ENCODE assay signal across 6 cellular contexts in the genomic region with DNA sequence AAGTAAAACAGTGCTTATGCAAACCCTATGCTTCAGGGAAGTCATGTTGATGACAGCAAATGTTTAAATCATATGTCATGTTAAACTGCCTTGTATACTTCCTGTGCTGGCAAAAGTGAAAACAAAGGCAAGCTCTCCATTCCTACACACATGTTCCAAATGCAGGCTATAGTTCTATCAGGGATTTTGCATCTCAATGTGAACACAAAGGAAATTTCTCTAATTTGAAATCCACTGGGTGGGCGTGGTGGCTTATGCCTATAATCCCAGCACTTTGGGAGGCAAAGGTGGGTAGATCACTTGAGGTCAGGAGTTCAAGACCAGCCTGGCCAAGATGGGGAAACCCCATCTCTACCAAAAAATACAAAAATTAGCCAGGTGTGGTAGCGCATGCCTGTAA. TPM values are rescaled to one million over a fixed set of nuclear protein-coding genes. Genes with fewer than 3 reads are reported as not detected.
DNase-seq lines count a peak whose midpoint lies in the region; ATAC-seq, FAIRE-seq and TF ChIP-seq lines count a peak whose summit lies in the region.
"Not testable (repeated sequence)": the region's sequence is repeated elsewhere in the genome, so short reads cannot be mapped to it uniquely, and the experiment has no call there.

No MANE protein-coding gene starts in this region.

- H3K4me1 ChIP-seq in HAP-1; GM12878 (ENCODE audit: control insufficient read depth, insufficient read depth, low read length): not testable (repeated sequence)

- not testable (repeated sequence) for FAIRE-seq in GM12878 (lab: Jason Lieb, UNC)

- not testable (repeated sequence) for H3K9ac ChIP-seq in GM12878 (ENCODE audit: control insufficient read depth, insufficient read depth, low read length)

- not testable (repeated sequence) for TF ChIP-seq EP300 in GM12878 (IDR thresholded peaks at IDR 0.05; ENCODE audit: borderline replicate concordance in 1 of 2, control insufficient read depth in 1 of 2, low read depth in 2 of 2, low read length in 2 of 2)

- not testable (repeated sequence) for H3K27me3 ChIP-seq in HAP-1 (ENCODE audit: low read depth); GM12878 (replicated peaks in 1 of 2; ENCODE audit: control insufficient read depth in 2 of 2, insufficient read depth in 2 of 2, low read length in 1 of 2)

- H3K4me1 Mint-ChIP-seq in T-helper 2 cell treated with Interferon-gamma antibody and Interleukin-4, amounts not matched to agents 5 μg/mL and 100 μg/mL, for 36 hours (ENCODE audit: low read depth): peaks cover 13% of the 10 kb centered on the region
- peaks cover 12% of the 10 kb centered on the region for H3K4me1 Mint-ChIP-seq in activated CD4-positive, alpha-beta memory T cell treated with anti-CD3 and anti-CD28 coated beads, Interleukin-2, amount 10 ng/mL, durations not matched to agents 7 days and 5 days
- H3K4me1 Mint-ChIP-seq in activated T-helper 1 cell treated with anti-CD3 and anti-CD28 coated beads, Interleukin-12 subunit alpha, Interleukin-12 subunit beta, Interleukin-2, Interleukin-4 antibody, amounts not matched to agents 30 ng/mL and 10 ng/mL and 1 ng/mL, durations not matched to agents 14 hours and 24 hours and 36 hours (ENCODE audit: low read depth): peaks cover 12% of the 10 kb centered on the region
- H3K4me1 Mint-ChIP-seq in nephron progenitor cell: peaks cover 13% of the 10 kb centered on the region

- H3K9me3 Mint-ChIP-seq in T-helper 2 cell treated with Interferon-gamma antibody and Interleukin-4, amounts not matched to agents 5 μg/mL and 100 μg/mL, for 36 hours; activated CD4-positive, alpha-beta memory T cell treated with anti-CD3 and anti-CD28 coated beads, Interleukin-2, amount 10 ng/mL, durations not matched to agents 7 days and 5 days; activated T-helper 1 cell treated with anti-CD3 and anti-CD28 coated beads, Interleukin-12 subunit alpha, Interleukin-12 subunit beta, Interleukin-2, Interleukin-4 antibody, amounts not matched to agents 30 ng/mL and 10 ng/mL and 1 ng/mL, durations not matched to agents 14 hours and 24 hours and 36 hours; nephron progenitor cell: not testable (repeated sequence)

- not testable (repeated sequence) for H3K9me3 ChIP-seq in HAP-1; GM12878 (replicated peaks; ENCODE audit: control insufficient read depth, insufficient read depth, low read length)

- POLR2A ChIA-PET in activated CD4-positive, alpha-beta memory T cell treated with anti-CD3 and anti-CD28 coated beads, Interleukin-2, amount 10 ng/mL, durations not matched to agents 7 days and 5 days (lab: Charles Lee): interaction anchor here (1.3 to 2.7 kb wide), 4 partner anchors 8 to 25 kb away, joined by 3 to 26 read pairs (median 4); partner anchors contain the start of gene UNK
- POLR2A ChIA-PET in GM12878 (lab: Charles Lee): interaction anchor here (0.7 to 2.2 kb wide), 7 partner anchors 10 to 189 kb away, joined by 3 to 11 read pairs (median 4); partner anchors contain the start of gene WBP2

- not testable (repeated sequence) for H3K27me3 Mint-ChIP-seq in T-helper 2 cell treated with Interferon-gamma antibody and Interleukin-4, amounts not matched to agents 5 μg/mL and 100 μg/mL, for 36 hours (ENCODE audit: low read depth); activated CD4-positive, alpha-beta memory T cell treated with anti-CD3 and anti-CD28 coated beads, Interleukin-2, amount 10 ng/mL, durations not matched to agents 7 days and 5 days; activated T-helper 1 cell treated with anti-CD3 and anti-CD28 coated beads, Interleukin-12 subunit alpha, Interleukin-12 subunit beta, Interleukin-2, Interleukin-4 antibody, amounts not matched to agents 30 ng/mL and 10 ng/mL and 1 ng/mL, durations not matched to agents 14 hours and 24 hours and 36 hours (ENCODE audit: insufficient read depth); nephron progenitor cell (ENCODE audit: low read depth, poor library complexity)

- not testable (repeated sequence) for H4K20me1 ChIP-seq in GM12878 (ENCODE audit: control insufficient read depth, insufficient read depth)

- H3K4me3 ChIP-seq in HAP-1, GM12878: not testable (repeated sequence)

- peak; percentile 58 to 66 for DNase-seq in HAP-1 (ENCODE audit: low spot score in 2 of 2)
- not testable (repeated sequence) for DNase-seq in T-helper 2 cell treated with Interferon-gamma antibody and Interleukin-4, amounts not matched to agents 5 μg/mL and 100 μg/mL, for 36 hours (ENCODE audit: low spot score); activated CD4-positive, alpha-beta memory T cell treated with anti-CD3 and anti-CD28 coated beads, Interleukin-2, amount 10 ng/mL, durations not matched to agents 7 days and 5 days; activated T-helper 1 cell treated with anti-CD3 and anti-CD28 coated beads, Interleukin-12 subunit alpha, Interleukin-12 subunit beta, Interleukin-2, Interleukin-4 antibody, amounts not matched to agents 30 ng/mL and 10 ng/mL and 1 ng/mL, durations not matched to agents 14 hours and 24 hours and 36 hours (ENCODE audit: low spot score); GM12878 (ENCODE audit: low read depth, low spot score); nephron progenitor cell

- H3K36me3 Mint-ChIP-seq in T-helper 2 cell treated with Interferon-gamma antibody and Interleukin-4, amounts not matched to agents 5 μg/mL and 100 μg/mL, for 36 hours (ENCODE audit: low read depth); activated T-helper 1 cell treated with anti-CD3 and anti-CD28 coated beads, Interleukin-12 subunit alpha, Interleukin-12 subunit beta, Interleukin-2, Interleukin-4 antibody, amounts not matched to agents 30 ng/mL and 10 ng/mL and 1 ng/mL, durations not matched to agents 14 hours and 24 hours and 36 hours (ENCODE audit: low read depth): not testable (repeated sequence)
- H3K36me3 Mint-ChIP-seq in activated CD4-positive, alpha-beta memory T cell treated with anti-CD3 and anti-CD28 coated beads, Interleukin-2, amount 10 ng/mL, durations not matched to agents 7 days and 5 days (ENCODE audit: low read depth): peaks cover 11% of the 10 kb centered on the region
- peaks cover 36% of the 10 kb centered on the region for H3K36me3 Mint-ChIP-seq in nephron progenitor cell (ENCODE audit: low read depth)

- in situ Hi-C loops in HAP-1 (cut with MboI; ENCODE audit: low sequenced_read_pairs); GM12878 (cut with MboI): not testable (repeated sequence)

- BruUV-seq in GM12878 (replicated peaks; lab: Mats Ljungman, UMichigan): TSS peak; percentile 42

- not testable (repeated sequence) for H2AFZ ChIP-seq in GM12878 (ENCODE audit: control insufficient read depth, low read depth, low read length)

- not testable (repeated sequence) for H3K4me2 ChIP-seq in GM12878 (ENCODE audit: control insufficient read depth, insufficient read depth)

- intact Hi-C loops in activated T-helper 1 cell treated with anti-CD3 and anti-CD28 coated beads, Interleukin-12 subunit alpha, Interleukin-12 subunit beta, Interleukin-2, Interleukin-4 antibody, amounts not matched to agents 30 ng/mL and 10 ng/mL and 1 ng/mL, durations not matched to agents 14 hours and 24 hours and 36 hours (cut with micrococcal nuclease): loop anchor here (2.0 kb wide), 1 partner anchor 17 kb away; no protein-coding TSS in a partner anchor
- intact Hi-C loops in GM12878 (cut with micrococcal nuclease; ENCODE audit: unreplicated experiment): not testable (repeated sequence)

- H3K4me3 Mint-ChIP-seq in T-helper 2 cell treated with Interferon-gamma antibody and Interleukin-4, amounts not matched to agents 5 μg/mL and 100 μg/mL, for 36 hours; activated CD4-positive, alpha-beta memory T cell treated with anti-CD3 and anti-CD28 coated beads, Interleukin-2, amount 10 ng/mL, durations not matched to agents 7 days and 5 days; activated T-helper 1 cell treated with anti-CD3 and anti-CD28 coated beads, Interleukin-12 subunit alpha, Interleukin-12 subunit beta, Interleukin-2, Interleukin-4 antibody, amounts not matched to agents 30 ng/mL and 10 ng/mL and 1 ng/mL, durations not matched to agents 14 hours and 24 hours and 36 hours; nephron progenitor cell: not testable (repeated sequence)

- RAD21 ChIA-PET in GM12878 (lab: Charles Lee; ENCODE audit: unreplicated experiment): interaction anchor here (0.7 to 0.8 kb wide), 2 partner anchors 51 to 55 kb away, joined by 3 read pairs; partner anchors contain the start of gene WBP2

- not testable (repeated sequence) for TF ChIP-seq RAD21 in GM12878 (IDR thresholded peaks at IDR 0.05; ENCODE audit: insufficient read depth, low read depth, low read length)

- 66% methylated on average over 2 of the region's 2 CpGs for WGBS in GM12878 (ENCODE audit: insufficient coverage, insufficient replicate concordance, low lambda C conversion rate, missing lambda C conversion rate)

- CTCF ChIA-PET in activated CD4-positive, alpha-beta memory T cell treated with anti-CD3 and anti-CD28 coated beads, Interleukin-2, amount 10 ng/mL, durations not matched to agents 7 days and 5 days (lab: Charles Lee): interaction anchor here (0.6 to 1.4 kb wide), 6 partner anchors 21 to 574 kb away, joined by 3 to 5 read pairs (median 3); partner anchors contain the start of gene UNC13D
- CTCF ChIA-PET in GM12878 (lab: Yijun Ruan, JAX): interaction anchor here (0.8 to 4.1 kb wide), 5 partner anchors 14 to 51 kb away, joined by 3 to 20 read pairs (median 3); partner anchors contain the start of gene WBP2

- H3K36me3 ChIP-seq in HAP-1 (replicated peaks): peaks cover 21% of the 10 kb centered on the region
- H3K36me3 ChIP-seq in GM12878 (ENCODE audit: control insufficient read depth in 2 of 2, insufficient read depth in 2 of 2, low read length in 1 of 2): not testable (repeated sequence)

- not testable (repeated sequence) for ATAC-seq in GM12878

- TF ChIP-seq POLR2A in GM12878 (IDR thresholded peaks at IDR 0.05; ENCODE audit: low read depth, low read length): not testable (repeated sequence)

- peak overlapping the region; percentile 31 for H3K27ac Mint-ChIP-seq in T-helper 2 cell treated with Interferon-gamma antibody and Interleukin-4, amounts not matched to agents 5 μg/mL and 100 μg/mL, for 36 hours
- H3K27ac Mint-ChIP-seq in activated CD4-positive, alpha-beta memory T cell treated with anti-CD3 and anti-CD28 coated beads, Interleukin-2, amount 10 ng/mL, durations not matched to agents 7 days and 5 days: peak overlapping the region; percentile 24
- peak overlapping the region; percentile 23 for H3K27ac Mint-ChIP-seq in activated T-helper 1 cell treated with anti-CD3 and anti-CD28 coated beads, Interleukin-12 subunit alpha, Interleukin-12 subunit beta, Interleukin-2, Interleukin-4 antibody, amounts not matched to agents 30 ng/mL and 10 ng/mL and 1 ng/mL, durations not matched to agents 14 hours and 24 hours and 36 hours
- H3K27ac Mint-ChIP-seq in nephron progenitor cell: peak overlapping the region; percentile 29

- SMC1A ChIA-PET in GM12878 (lab: Charles Lee; ENCODE audit: uncharacterized antibody, unreplicated experiment): interaction anchor here (1.6 to 2.6 kb wide), 2 partner anchors 11 to 24 kb away, joined by 5 to 7 read pairs; a partner anchor contains a TSS

- H3K27ac ChIP-seq in GM12878 (ENCODE audit: control insufficient read depth, insufficient read depth): not testable (repeated sequence)

- TF ChIP-seq CTCF in GM12878 (IDR thresholded peaks at IDR 0.05 in 2 of 3, conservative IDR thresholded peaks at IDR 0.05 in 1 of 3; ENCODE audit: control insufficient read depth in 2 of 3, extremely low read depth in 1 of 3, insufficient read depth in 1 of 3, low read depth in 3 of 3, low read length in 3 of 3); nephron progenitor cell (IDR thresholded peaks at IDR 0.05): not testable (repeated sequence)

- not testable (repeated sequence) for H3K79me2 ChIP-seq in GM12878 (ENCODE audit: control insufficient read depth, insufficient read depth, low read length)

RNA-seq across cellular contexts. Expression of gene UNK, which starts 19.3 kb away (rescaled TPM):
- total RNA-seq in activated CD4-positive, alpha-beta memory T cell treated with anti-CD3 and anti-CD28 coated beads, Interleukin-2, amount 10 ng/mL, durations not matched to agents 7 days and 5 days: 10 to 100 TPM; 26.1 TPM
- total RNA-seq in activated T-helper 1 cell treated with anti-CD3 and anti-CD28 coated beads, Interleukin-12 subunit alpha, Interleukin-12 subunit beta, Interleukin-2, Interleukin-4 antibody, amounts not matched to agents 30 ng/mL and 10 ng/mL and 1 ng/mL, durations not matched to agents 14 hours and 24 hours and 36 hours: 26.0 and 26.9 TPM in 2 replicates
- total RNA-seq in GM12878 (2013; cell fraction: nucleolus; rRNA removed): 197 and 212 TPM in 2 replicates
- total RNA-seq in GM12878 (2014; rRNA removed): 26.7 and 32.6 TPM in 2 replicates
- 23.8 and 25.9 TPM in 2 replicates for total RNA-seq in GM12878 (2014; rRNA removed; fragmentation: Illumina TruSeq; extraction: Trizol)
- 32.2 and 34.5 TPM in 2 replicates for total RNA-seq in GM12878 (2021)
- polyA plus RNA-seq in GM12878 (2011; ENCODE audit: low read depth): 6.2 TPM
- polyA plus RNA-seq in GM12878 (2011; rRNA removed): 30.8 and 33.2 TPM in 2 replicates
- polyA plus RNA-seq in GM12878 (2011; cell fraction: cytosol; rRNA removed): 17.2 and 20.1 TPM in 2 replicates
- 36.8 and 48.3 TPM in 2 replicates for polyA plus RNA-seq in GM12878 (2011; cell fraction: nucleus; rRNA removed)
- polyA plus RNA-seq in GM12878 (2012): 18.8 and 20.3 TPM in 2 replicates
- polyA plus RNA-seq in GM12878 (2014; fragmentation: Illumina TruSeq; extraction: Trizol): 25.2 and 26.9 TPM in 2 replicates
- polyA plus RNA-seq in GM12878 (2014; fragmentation: Nextera tagmentation; extraction: Ambion mirVana): 10 to 100 TPM in 1 of 2 experiments, 1 to 10 TPM in 1; 8.9 to 11.9 TPM
- polyA plus RNA-seq in GM12878 (2014; rRNA removed): 29.7 and 31.1 TPM in 2 replicates
- polyA plus RNA-seq in GM12878 (2016; fragmentation: Nextera tagmentation; extraction: Ambion mirVana): 10 to 100 TPM; 27.6 to 27.8 TPM
- 48.5 and 52.4 TPM in 2 replicates for polyA minus RNA-seq in GM12878 (2011; rRNA and poly(A)+ RNA removed)
- 11.5 and 12.8 TPM in 2 replicates for polyA minus RNA-seq in GM12878 (2011; cell fraction: cytosol; rRNA and poly(A)+ RNA removed)
- polyA minus RNA-seq in GM12878 (2011; cell fraction: nucleus; rRNA and poly(A)+ RNA removed): 41.1 and 51.5 TPM in 2 replicates

RNA-seq across cellular contexts. Expression of gene GALK1, which starts 38.9 kb away (rescaled TPM):
- total RNA-seq in activated CD4-positive, alpha-beta memory T cell treated with anti-CD3 and anti-CD28 coated beads, Interleukin-2, amount 10 ng/mL, durations not matched to agents 7 days and 5 days: 10 to 100 TPM; 40.0 to 40.6 TPM
- 48.0 and 49.3 TPM in 2 replicates for total RNA-seq in activated T-helper 1 cell treated with anti-CD3 and anti-CD28 coated beads, Interleukin-12 subunit alpha, Interleukin-12 subunit beta, Interleukin-2, Interleukin-4 antibody, amounts not matched to agents 30 ng/mL and 10 ng/mL and 1 ng/mL, durations not matched to agents 14 hours and 24 hours and 36 hours
- 12.0 and 15.1 TPM in 2 replicates for total RNA-seq in GM12878 (2013; cell fraction: nucleolus; rRNA removed)
- total RNA-seq in GM12878 (2014; rRNA removed) (32.6 and 43.2 TPM in 2 replicates), GM12878 (2014; rRNA removed; fragmentation: Illumina TruSeq; extraction: Trizol) (8.7 and 9.2 TPM in 2 replicates), GM12878 (2021) (38.5 and 41.1 TPM in 2 replicates)
- 8.1 TPM for polyA plus RNA-seq in GM12878 (2011; ENCODE audit: low read depth)
- polyA plus RNA-seq in GM12878 (2011; rRNA removed) (4.0 and 8.4 TPM in 2 replicates), GM12878 (2014; fragmentation: Illumina TruSeq; extraction: Trizol) (0.25 and 3.6 TPM in 2 replicates), GM12878 (2014; fragmentation: Nextera tagmentation; extraction: Ambion mirVana) (1 to 10 TPM in 1 of 2 experiments, under 1 TPM in 1; 0.21 to 5.9 TPM), GM12878 (2014; rRNA removed) (34.2 and 40.8 TPM in 2 replicates), GM12878 (2016; fragmentation: Nextera tagmentation; extraction: Ambion mirVana) (10 to 100 TPM; 38.1 to 43.8 TPM)
- 15.1 and 25.3 TPM in 2 replicates for polyA plus RNA-seq in GM12878 (2011; cell fraction: cytosol; rRNA removed)
- 30.2 and 35.7 TPM in 2 replicates for polyA plus RNA-seq in GM12878 (2011; cell fraction: nucleus; rRNA removed)
- polyA plus RNA-seq in GM12878 (2012): 18.6 and 22.4 TPM in 2 replicates
- 5.0 and 16.4 TPM in 2 replicates for polyA minus RNA-seq in GM12878 (2011; rRNA and poly(A)+ RNA removed)
- 9.8 and 15.2 TPM in 2 replicates for polyA minus RNA-seq in GM12878 (2011; cell fraction: cytosol; rRNA and poly(A)+ RNA removed)
- 9.7 TPM in 2 replicates for polyA minus RNA-seq in GM12878 (2011; cell fraction: nucleus; rRNA and poly(A)+ RNA removed)

RNA-seq across cellular contexts. Expression of gene UNC13D, which starts 40.3 kb away (rescaled TPM):
- total RNA-seq in activated CD4-positive, alpha-beta memory T cell treated with anti-CD3 and anti-CD28 coated beads, Interleukin-2, amount 10 ng/mL, durations not matched to agents 7 days and 5 days: 100 to 1,000 TPM; 179 to 190 TPM
- total RNA-seq in activated T-helper 1 cell treated with anti-CD3 and anti-CD28 coated beads, Interleukin-12 subunit alpha, Interleukin-12 subunit beta, Interleukin-2, Interleukin-4 antibody, amounts not matched to agents 30 ng/mL and 10 ng/mL and 1 ng/mL, durations not matched to agents 14 hours and 24 hours and 36 hours: 185 and 186 TPM in 2 replicates
- total RNA-seq in GM12878 (2013; cell fraction: nucleolus; rRNA removed): 128 and 142 TPM in 2 replicates
- total RNA-seq in GM12878 (2014; rRNA removed) (37.9 and 45.2 TPM in 2 replicates), GM12878 (2014; rRNA removed; fragmentation: Illumina TruSeq; extraction: Trizol) (10.0 and 10.3 TPM in 2 replicates), GM12878 (2021) (58.6 and 63.9 TPM in 2 replicates)
- polyA plus RNA-seq in GM12878 (2011; ENCODE audit: low read depth): 46.6 TPM
- polyA plus RNA-seq in GM12878 (2011; rRNA removed) (9.2 and 15.5 TPM in 2 replicates), GM12878 (2014; fragmentation: Illumina TruSeq; extraction: Trizol) (4.0 and 14.4 TPM in 2 replicates), GM12878 (2014; fragmentation: Nextera tagmentation; extraction: Ambion mirVana) (1 to 10 TPM in 1 of 2 experiments, under 1 TPM in 1; 0.32 to 1.6 TPM), GM12878 (2014; rRNA removed) (37.1 and 46.0 TPM in 2 replicates), GM12878 (2016; fragmentation: Nextera tagmentation; extraction: Ambion mirVana) (10 to 100 TPM; 34.9 to 37.4 TPM)
- 11.1 and 15.5 TPM in 2 replicates for polyA plus RNA-seq in GM12878 (2011; cell fraction: cytosol; rRNA removed)
- 157 and 179 TPM in 2 replicates for polyA plus RNA-seq in GM12878 (2011; cell fraction: nucleus; rRNA removed)
- 42.6 and 46.6 TPM in 2 replicates for polyA plus RNA-seq in GM12878 (2012)
- 12.5 and 23.1 TPM in 2 replicates for polyA minus RNA-seq in GM12878 (2011; rRNA and poly(A)+ RNA removed)
- 9.7 and 12.6 TPM in 2 replicates for polyA minus RNA-seq in GM12878 (2011; cell fraction: cytosol; rRNA and poly(A)+ RNA removed)
- 47.1 and 66.4 TPM in 2 replicates for polyA minus RNA-seq in GM12878 (2011; cell fraction: nucleus; rRNA and poly(A)+ RNA removed)

RNA-seq across cellular contexts. Expression of gene WBP2, which starts 51.2 kb away (rescaled TPM):
- 100 to 1,000 TPM; 107 to 114 TPM for total RNA-seq in activated CD4-positive, alpha-beta memory T cell treated with anti-CD3 and anti-CD28 coated beads, Interleukin-2, amount 10 ng/mL, durations not matched to agents 7 days and 5 days
- 68.8 and 74.4 TPM in 2 replicates for total RNA-seq in activated T-helper 1 cell treated with anti-CD3 and anti-CD28 coated beads, Interleukin-12 subunit alpha, Interleukin-12 subunit beta, Interleukin-2, Interleukin-4 antibody, amounts not matched to agents 30 ng/mL and 10 ng/mL and 1 ng/mL, durations not matched to agents 14 hours and 24 hours and 36 hours
- total RNA-seq in GM12878 (2013; cell fraction: nucleolus; rRNA removed): 24.5 and 27.7 TPM in 2 replicates
- total RNA-seq in GM12878 (2014; rRNA removed): 26.0 and 28.4 TPM in 2 replicates
- total RNA-seq in GM12878 (2014; rRNA removed; fragmentation: Illumina TruSeq; extraction: Trizol): 11.8 and 12.1 TPM in 2 replicates
- 53.9 and 56.4 TPM in 2 replicates for total RNA-seq in GM12878 (2021)
- polyA plus RNA-seq in GM12878 (2011; ENCODE audit: low read depth): 45.2 TPM
- 12.7 and 18.6 TPM in 2 replicates for polyA plus RNA-seq in GM12878 (2011; rRNA removed)
- polyA plus RNA-seq in GM12878 (2011; cell fraction: cytosol; rRNA removed): 18.8 and 21.9 TPM in 2 replicates
- polyA plus RNA-seq in GM12878 (2011; cell fraction: nucleus; rRNA removed): 60.2 and 65.4 TPM in 2 replicates
- polyA plus RNA-seq in GM12878 (2012): 80.3 and 82.1 TPM in 2 replicates
- polyA plus RNA-seq in GM12878 (2014; fragmentation: Illumina TruSeq; extraction: Trizol): 40.8 and 53.4 TPM in 2 replicates
- 1 to 10 TPM; 1.5 to 3.0 TPM for polyA plus RNA-seq in GM12878 (2014; fragmentation: Nextera tagmentation; extraction: Ambion mirVana)
- 26.6 and 30.9 TPM in 2 replicates for polyA plus RNA-seq in GM12878 (2014; rRNA removed)
- 10 to 100 TPM; 49.8 to 57.3 TPM for polyA plus RNA-seq in GM12878 (2016; fragmentation: Nextera tagmentation; extraction: Ambion mirVana)
- polyA minus RNA-seq in GM12878 (2011; rRNA and poly(A)+ RNA removed): 20.7 and 21.9 TPM in 2 replicates
- 11.9 and 13.1 TPM in 2 replicates for polyA minus RNA-seq in GM12878 (2011; cell fraction: cytosol; rRNA and poly(A)+ RNA removed)
- polyA minus RNA-seq in GM12878 (2011; cell fraction: nucleus; rRNA and poly(A)+ RNA removed): 21.2 and 23.5 TPM in 2 replicates
